24 cellular contexts compared by ENCODE assay signal in the genomic region with DNA sequence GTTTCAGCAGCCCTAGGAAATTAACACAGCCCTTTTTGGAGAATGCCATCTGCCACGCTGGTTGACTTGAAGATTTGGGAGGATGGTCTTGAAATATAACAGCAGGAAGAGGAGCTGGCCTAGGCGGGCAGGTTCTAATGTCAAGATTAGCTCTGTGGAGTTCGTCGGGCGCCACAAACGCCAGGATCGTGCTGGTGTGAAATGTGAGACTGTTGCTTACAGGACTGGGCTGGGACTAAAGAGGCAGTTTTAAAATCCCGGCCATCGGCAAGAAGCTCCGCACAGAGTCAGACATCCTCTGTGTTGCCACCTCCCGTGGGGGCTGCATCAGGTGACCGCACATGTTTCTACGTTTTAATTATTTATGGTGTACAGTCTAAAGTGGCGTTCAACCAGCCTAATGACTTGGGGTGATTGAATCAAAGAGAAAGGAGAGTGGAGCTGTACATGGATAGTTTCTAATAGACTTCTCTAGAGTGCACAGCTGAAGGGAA.
"Had no signal": no experiment of that assay in that cellular context is flagged by ENCODE, and none has a peak within 500 bp of the region (broad histone marks: within the 10 kb centered on the region; RNA-seq: fewer than 3 reads in every experiment).

No MANE protein-coding gene starts in this region.

- DNase-seq: activated CD4-positive, alpha-beta T cell treated with anti-CD3 and anti-CD28 coated beads for 36 hours; activated CD4-positive, alpha-beta T cell treated with anti-CD3 and anti-CD28 coated beads, Interleukin-2, amount 50 U/mL, for 48 hours; activated gamma-delta T cell treated with Interleukin-2 at 50 U/mL for 16 hours; activated T-cell treated with anti-CD3 and anti-CD28 coated beads for 4 hours; cerebellar nuclear complex; cortex of kidney; heart right ventricle; immature natural killer cell; kidney glomerular epithelial cell; naive B cell; pancreas; stimulated activated CD4-positive, alpha-beta T cell treated with anti-CD3 and anti-CD28 coated beads, Interleukin-15, amount 100 ng/mL, for 24 hours; stimulated activated CD4-positive, alpha-beta T cell treated with anti-CD3 and anti-CD28 coated beads, Interleukin-4, amount 100 ng/mL, for 1 hour; testis had no signal

- H3K27me3 ChIP-seq: neutrophil, pancreas, testis had no signal

- H3K27ac ChIP-seq: heart right ventricle, neutrophil, pancreas, testis had no signal

- H3K4me1 ChIP-seq: heart right ventricle, testis had no signal

- H3K36me3 Mint-ChIP-seq: activated naive CD8-positive, alpha-beta T cell; immature natural killer cell; memory B cell; stimulated activated effector memory CD8-positive, alpha-beta T cell treated with anti-CD3 and anti-CD28 coated beads, Interleukin-12 subunit alpha, Interleukin-12 subunit beta, amount 100 ng/mL, for 72 hours; type B pancreatic cell; WTC11 had no signal

- H3K27me3 Mint-ChIP-seq: activated CD4-positive, alpha-beta T cell treated with anti-CD3 and anti-CD28 coated beads for 36 hours; memory B cell; naive B cell had no signal

- H3K4me3 Mint-ChIP-seq: activated CD4-positive, alpha-beta T cell treated with anti-CD3 and anti-CD28 coated beads for 36 hours; activated naive CD8-positive, alpha-beta T cell; activated T-helper 1 cell treated with anti-CD3 and anti-CD28 coated beads, Interleukin-12 subunit alpha, Interleukin-12 subunit beta, Interleukin-2, Interleukin-4 antibody, amounts not matched to agents 30 ng/mL and 10 ng/mL and 1 ng/mL, durations not matched to agents 14 hours and 24 hours and 36 hours; immature natural killer cell; memory B cell; naive B cell; stimulated activated effector memory CD8-positive, alpha-beta T cell treated with anti-CD3 and anti-CD28 coated beads, Interleukin-12 subunit alpha, Interleukin-12 subunit beta, amount 100 ng/mL, for 72 hours; T-helper 2 cell treated with Interferon-gamma antibody and Interleukin-4, amounts not matched to agents 5 μg/mL and 100 μg/mL, for 36 hours; type B pancreatic cell; WTC11 had no signal

- H3K9me3 ChIP-seq: heart right ventricle, neutrophil, pancreas, testis had no signal

- H3K4me3 ChIP-seq: heart right ventricle, pancreas, testis had no signal

- H3K27ac Mint-ChIP-seq: activated CD4-positive, alpha-beta T cell treated with anti-CD3 and anti-CD28 coated beads for 36 hours; activated naive CD8-positive, alpha-beta T cell; activated T-helper 1 cell treated with anti-CD3 and anti-CD28 coated beads, Interleukin-12 subunit alpha, Interleukin-12 subunit beta, Interleukin-2, Interleukin-4 antibody, amounts not matched to agents 30 ng/mL and 10 ng/mL and 1 ng/mL, durations not matched to agents 14 hours and 24 hours and 36 hours; immature natural killer cell; memory B cell; stimulated activated effector memory CD8-positive, alpha-beta T cell treated with anti-CD3 and anti-CD28 coated beads, Interleukin-12 subunit alpha, Interleukin-12 subunit beta, amount 100 ng/mL, for 72 hours; T-helper 2 cell treated with Interferon-gamma antibody and Interleukin-4, amounts not matched to agents 5 μg/mL and 100 μg/mL, for 36 hours; type B pancreatic cell; WTC11 had no signal

- H3K36me3 ChIP-seq: heart right ventricle, neutrophil, pancreas had no signal

- FAIRE-seq: bronchial epithelial cell, frontal cortex, pancreas had no signal

- H3K4me1 Mint-ChIP-seq: activated CD4-positive, alpha-beta T cell treated with anti-CD3 and anti-CD28 coated beads for 36 hours; immature natural killer cell; stimulated activated effector memory CD8-positive, alpha-beta T cell treated with anti-CD3 and anti-CD28 coated beads, Interleukin-12 subunit alpha, Interleukin-12 subunit beta, amount 100 ng/mL, for 72 hours had no signal

- H3K9me3 Mint-ChIP-seq: activated T-helper 1 cell treated with anti-CD3 and anti-CD28 coated beads, Interleukin-12 subunit alpha, Interleukin-12 subunit beta, Interleukin-2, Interleukin-4 antibody, amounts not matched to agents 30 ng/mL and 10 ng/mL and 1 ng/mL, durations not matched to agents 14 hours and 24 hours and 36 hours; immature natural killer cell; memory B cell; stimulated activated effector memory CD8-positive, alpha-beta T cell treated with anti-CD3 and anti-CD28 coated beads, Interleukin-12 subunit alpha, Interleukin-12 subunit beta, amount 100 ng/mL, for 72 hours; T-helper 2 cell treated with Interferon-gamma antibody and Interleukin-4, amounts not matched to agents 5 μg/mL and 100 μg/mL, for 36 hours; type B pancreatic cell; WTC11 had no signal
